27 cellular contexts compared by ENCODE assay signal in the genomic region with DNA sequence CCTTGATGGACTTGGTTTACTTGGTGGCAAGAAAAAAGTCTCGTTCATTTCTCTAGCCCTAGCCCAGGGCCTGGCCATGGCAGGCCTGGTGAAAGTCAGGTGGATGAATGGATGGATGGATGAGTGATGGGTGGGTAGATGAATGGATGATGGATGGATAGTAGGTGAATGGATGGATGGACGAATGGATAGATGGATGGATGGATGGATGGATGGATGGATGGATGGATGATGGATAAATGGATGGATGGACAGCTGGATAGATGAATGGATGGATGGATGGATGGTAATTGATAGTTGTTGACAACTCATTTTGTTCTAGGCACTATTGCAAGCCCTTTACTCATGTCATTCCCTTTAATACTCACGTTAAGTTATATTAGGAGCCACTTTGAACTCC.
DNase-seq lines count a peak whose midpoint lies in the region; ATAC-seq, FAIRE-seq and TF ChIP-seq lines count a peak whose summit lies in the region.
"Had no signal": no experiment of that assay in that cellular context is flagged by ENCODE, and none has a peak within 500 bp of the region (broad histone marks: within the 10 kb centered on the region; RNA-seq: fewer than 3 reads in every experiment).

No MANE protein-coding gene starts in this region.

- no peak overlapping the region for H3K4me3 ChIP-seq in BLaER1
- H3K4me3 ChIP-seq in PC-9, result no peak overlapping the region
- no peak overlapping the region for H3K4me3 ChIP-seq in H1 (ENCODE audit: extremely low read depth in 1 of 4, insufficient read depth in 2 of 4, low read depth in 3 of 4, low read length in 4 of 4)
- H3K4me3 ChIP-seq in Karpas-422 (ENCODE audit: low read length), result no peak overlapping the region
- no peak overlapping the region for H3K4me3 ChIP-seq in psoas muscle
- H3K4me3 ChIP-seq: A549, GM12878 had no signal

- H3K27ac ChIP-seq in BLaER1 (no peak overlapping the region), PC-9 (peak overlapping the region; percentile 87), H1 (ENCODE audit: low read depth, low read length) (no peak overlapping the region), Karpas-422 (ENCODE audit: low read length) (no peak overlapping the region), psoas muscle (no peak overlapping the region)
- H3K27ac ChIP-seq: 22Rv1, A549 had no signal

- TF ChIP-seq POLR2A in H1 (IDR thresholded peaks at IDR 0.05; ENCODE audit: control extremely low read depth in 1 of 2, low read depth in 2 of 2, low read length in 2 of 2), result no peak

- TF ChIP-seq CTCF in PC-9 (conservative IDR thresholded peaks at IDR 0.05) (no peak), H1 (IDR thresholded peaks at IDR 0.05; ENCODE audit: control extremely low read depth in 1 of 3, insufficient read depth in 1 of 3, low read depth in 1 of 3, low read length in 3 of 3) (no peak), nephron progenitor cell (IDR thresholded peaks at IDR 0.05) (no peak), psoas muscle (IDR thresholded peaks at IDR 0.05) (no peak), chondrocyte (IDR thresholded peaks at IDR 0.05) (no peak)

- TF ChIP-seq RAD21 in H1 (IDR thresholded peaks at IDR 0.05 in 1 of 2, conservative IDR thresholded peaks at IDR 0.05 in 1 of 2; ENCODE audit: low read depth in 2 of 2, low read length in 2 of 2), result no peak

- H3K79me1 ChIP-seq in H1 (ENCODE audit: low read depth, low read length), result no peaks in the 10 kb centered on the region

- peaks cover 74% of the 10 kb centered on the region for H3K27me3 Mint-ChIP-seq in nephron progenitor cell (ENCODE audit: low read depth, poor library complexity)
- peaks cover 60% of the 10 kb centered on the region for H3K27me3 Mint-ChIP-seq in chondrocyte (ENCODE audit: low read depth)

- H4K8ac ChIP-seq in H1 (ENCODE audit: extremely low read depth, insufficient read depth, low read length), result no peak overlapping the region

- H3K14ac ChIP-seq in H1 (ENCODE audit: insufficient read length), result no peak overlapping the region

- H3K23ac ChIP-seq in H1 (ENCODE audit: insufficient read length), result no peak overlapping the region

- H3K27me3 ChIP-seq in BLaER1 (no peaks in the 10 kb centered on the region), PC-9 (ENCODE audit: insufficient read depth, low read depth) (no peaks in the 10 kb centered on the region), H1 (replicated peaks in 1 of 4; ENCODE audit: control insufficient read depth in 3 of 4, extremely low read depth in 1 of 4, insufficient read depth in 3 of 4, low read length in 3 of 4) (peaks cover 0 to 22% (median 14%) of the 10 kb centered on the region in 4 experiments; a peak in 6 of 7 replicates), Karpas-422 (ENCODE audit: low read length) (no peaks in the 10 kb centered on the region), psoas muscle (ENCODE audit: insufficient read depth in 3 of 3, low read length in 2 of 3) (peaks cover 0 to 9% (median 1%) of the 10 kb centered on the region in 3 donors)

- no TSS peak for BruUV-seq in PC-9 (replicated peaks; lab: Mats Ljungman, UMichigan)

- no peaks in the 10 kb centered on the region for H4K20me1 ChIP-seq in BLaER1
- no peaks in the 10 kb centered on the region for H4K20me1 ChIP-seq in PC-9 (ENCODE audit: insufficient read depth)
- peaks cover 0 to 2% of the 10 kb centered on the region in 2 experiments for H4K20me1 ChIP-seq in H1 (replicated peaks in 1 of 2; ENCODE audit: control insufficient read depth in 1 of 2, insufficient read depth in 2 of 2, low read length in 2 of 2)
- no peaks in the 10 kb centered on the region for H4K20me1 ChIP-seq in Karpas-422 (ENCODE audit: insufficient read depth, low read depth, low read length)

- H3K18ac ChIP-seq in H1 (ENCODE audit: extremely low read depth, low read length), result no peak overlapping the region

- no peak for ATAC-seq in psoas muscle
- ATAC-seq: A549, GM12878 had no signal

- H3K36me3 Mint-ChIP-seq in nephron progenitor cell (ENCODE audit: low read depth), result no peaks in the 10 kb centered on the region
- peaks cover 11% of the 10 kb centered on the region for H3K36me3 Mint-ChIP-seq in chondrocyte (ENCODE audit: low read depth)
- H3K36me3 Mint-ChIP-seq: CD14-positive monocyte; CD4-positive, CD25-positive, alpha-beta regulatory T cell; CD8-positive, alpha-beta memory T cell had no signal

- CTCF ChIA-PET in PC-9 (lab: Charles Lee), result interaction anchor here (0.5 kb wide), 1 partner anchor 339 kb away, joined by 3 read pairs; no protein-coding TSS in a partner anchor
- CTCF ChIA-PET in H1 (lab: Charles Lee; ENCODE audit: partially characterized antibody), result interaction anchor here (0.5 to 1.2 kb wide), 4 partner anchors 32 to 184 kb away, joined by 3 read pairs; no protein-coding TSS in a partner anchor

- H3K4me3 Mint-ChIP-seq in nephron progenitor cell, result no peak overlapping the region
- H3K4me3 Mint-ChIP-seq in chondrocyte (ENCODE audit: unreplicated experiment), result no peak overlapping the region
- H3K4me3 Mint-ChIP-seq: B cell; CD14-positive monocyte; CD4-positive, alpha-beta memory T cell; CD4-positive, CD25-positive, alpha-beta regulatory T cell; CD8-positive, alpha-beta memory T cell had no signal

- H2AFZ ChIP-seq in PC-9 (no peak overlapping the region), H1 (ENCODE audit: low read length) (no peak overlapping the region), Karpas-422 (ENCODE audit: low read length) (no peak overlapping the region)

- no peak overlapping the region for H3K4ac ChIP-seq in H1 (replicated peaks; ENCODE audit: insufficient read length, low read depth, low read length)

- H3K4me1 Mint-ChIP-seq in nephron progenitor cell, result peaks cover 2% of the 10 kb centered on the region
- no peaks in the 10 kb centered on the region for H3K4me1 Mint-ChIP-seq in chondrocyte (ENCODE audit: low read depth)
- H3K4me1 Mint-ChIP-seq: B cell; CD14-positive monocyte; CD4-positive, alpha-beta memory T cell; CD4-positive, CD25-positive, alpha-beta regulatory T cell; CD8-positive, alpha-beta memory T cell had no signal

- H2AK5ac ChIP-seq in H1 (ENCODE audit: low read depth, low read length), result no peak overlapping the region

- no peak overlapping the region for H3K9ac ChIP-seq in BLaER1
- H3K9ac ChIP-seq in H1 (replicated peaks in 1 of 4; ENCODE audit: extremely low read depth in 1 of 4, low read depth in 3 of 4, low read length in 3 of 4), result no peak overlapping the region
- H3K9ac ChIP-seq in Karpas-422 (ENCODE audit: low read length), result no peak overlapping the region

- no peak overlapping the region for H4K5ac ChIP-seq in H1 (ENCODE audit: insufficient read length, low read depth, low read length)

- 87 to 100% methylated on average over 1 to 3 of the region's 3 CpGs for WGBS in H1 (ENCODE audit: extremely low coverage in 1 of 2, insufficient coverage in 1 of 2, insufficient read length in 1 of 2, insufficient replicate concordance in 2 of 2, low coverage in 1 of 2, low lambda C conversion rate in 2 of 2, missing lambda C conversion rate in 1 of 2), 2 experiments
- 85 to 88% (median 85%) methylated on average over 3 of the region's 3 CpGs for WGBS in psoas muscle, 3 donors

- H3K9me2 ChIP-seq in PC-9 (ENCODE audit: insufficient read depth) (no peaks in the 10 kb centered on the region), Karpas-422 (replicated peaks; ENCODE audit: insufficient read depth, low read length) (no peaks in the 10 kb centered on the region)

- no peak for FAIRE-seq in H1 (lab: Jason Lieb, UNC)
- FAIRE-seq: A549, GM12878, GM12892, GM18507 had no signal

- H3K9me3 Mint-ChIP-seq in nephron progenitor cell (peaks cover 23% of the 10 kb centered on the region), chondrocyte (ENCODE audit: low read depth) (peaks cover 8% of the 10 kb centered on the region)

- POLR2A ChIA-PET in PC-9 (lab: Charles Lee; ENCODE audit: unreplicated experiment), result no interaction called here
- POLR2A ChIA-PET in H1 (lab: Charles Lee; ENCODE audit: partially characterized antibody), result no interaction called here

- H3K36me3 ChIP-seq in BLaER1 (no peaks in the 10 kb centered on the region), PC-9 (ENCODE audit: low read depth) (no peaks in the 10 kb centered on the region), H1 (ENCODE audit: control insufficient read depth in 2 of 4, insufficient read depth in 4 of 4, low read length in 3 of 4) (no peaks in the 10 kb centered on the region), Karpas-422 (ENCODE audit: insufficient read depth, low read length) (no peaks in the 10 kb centered on the region), psoas muscle (ENCODE audit: insufficient read depth in 1 of 2, low read depth in 1 of 2) (no peaks in the 10 kb centered on the region)

- DNase-seq in PC-9 (no peak), H1 (ENCODE audit: low read depth in 1 of 2, low spot score in 2 of 2) (no peak), nephron progenitor cell (no peak), Karpas-422 (no peak), psoas muscle (no peak), chondrocyte (ENCODE audit: low spot score) (no peak), NCI-H2081 (lab: John Stamatoyannopoulos, UW) (no peak)
- DNase-seq: AML-193; C1 segment of cervical spinal cord; CD4-positive, alpha-beta memory T cell; CD4-positive, CD25-positive, alpha-beta regulatory T cell; CD8-positive, alpha-beta memory T cell; DMS 273 treated with DMSO at 0.1 percent for 48 hours; DMS153; DMS53; DMS79; DND-41; EL; GDM1 had no signal

- peaks cover 60% of the 10 kb centered on the region for H3K4me1 ChIP-seq in BLaER1
- peaks cover 68% of the 10 kb centered on the region for H3K4me1 ChIP-seq in PC-9 (replicated peaks; ENCODE audit: insufficient read depth)
- H3K4me1 ChIP-seq in H1 (replicated peaks in 1 of 4; ENCODE audit: control insufficient read depth in 3 of 4, insufficient read depth in 4 of 4, low read length in 3 of 4), result no peaks in the 10 kb centered on the region; a peak in 1 of 7 replicates
- H3K4me1 ChIP-seq in Karpas-422 (ENCODE audit: low read length), result no peaks in the 10 kb centered on the region
- H3K4me1 ChIP-seq in psoas muscle, result no peaks in the 10 kb centered on the region
- H3K4me1 ChIP-seq: A549 had no signal

- peaks cover 3% of the 10 kb centered on the region; the same call in 1 of the 2 replicates for H3K23me2 ChIP-seq in H1 (ENCODE audit: low read depth, low read length)

- no peak overlapping the region for H2BK120ac ChIP-seq in H1 (replicated peaks; ENCODE audit: low read depth, low read length)

- intact Hi-C loops in PC-9 (cut with micrococcal nuclease; ENCODE audit: unreplicated experiment) (no loop called here), psoas muscle (cut with DNase I) (no loop called here)

- no peak overlapping the region for H2BK5ac ChIP-seq in H1 (ENCODE audit: low read depth, low read length)

- H3K4me2 ChIP-seq in BLaER1 (peak overlapping the region; percentile 49; the same call in 1 of the 2 replicates), PC-9 (peak overlapping the region; percentile 70), H1 (ENCODE audit: insufficient read depth in 1 of 2, low read depth in 2 of 2, low read length in 2 of 2) (no peak overlapping the region), Karpas-422 (ENCODE audit: low read depth, low read length, poor library complexity, severe bottlenecking) (no peak overlapping the region)
- H3K4me2 ChIP-seq: A549 had no signal

- H3K79me2 ChIP-seq in PC-9 (ENCODE audit: low read depth) (no peaks in the 10 kb centered on the region), H1 (ENCODE audit: control insufficient read depth in 1 of 2, insufficient read depth in 2 of 2, low read length in 2 of 2) (no peaks in the 10 kb centered on the region), Karpas-422 (ENCODE audit: low read length) (no peaks in the 10 kb centered on the region)

- peaks cover 11% of the 10 kb centered on the region for H3K9me3 ChIP-seq in BLaER1
- H3K9me3 ChIP-seq in PC-9 (ENCODE audit: insufficient read depth, low read depth), result peaks cover 7% of the 10 kb centered on the region; the same call in 1 of the 2 replicates
- no peaks in the 10 kb centered on the region for H3K9me3 ChIP-seq in H1 (ENCODE audit: insufficient read depth in 2 of 2, low read depth in 1 of 2, low read length in 1 of 2)
- H3K9me3 ChIP-seq in Karpas-422 (ENCODE audit: low read length), result no peaks in the 10 kb centered on the region
- no peaks in the 10 kb centered on the region for H3K9me3 ChIP-seq in psoas muscle

- H2BK15ac ChIP-seq in H1 (ENCODE audit: low read length), result no peak overlapping the region

- H3K56ac ChIP-seq in H1 (replicated peaks; ENCODE audit: insufficient read length, low read depth, low read length), result peak overlapping the region; percentile 22

- H4K91ac ChIP-seq in H1 (replicated peaks; ENCODE audit: insufficient read length, low read length), result no peak overlapping the region

- no peak for TF ChIP-seq EP300 in H1 (IDR thresholded peaks at IDR 0.05; ENCODE audit: borderline replicate concordance in 1 of 2, low read depth in 2 of 2, low read length in 2 of 2)

- H2BK20ac ChIP-seq in H1 (ENCODE audit: low read length), result no peak overlapping the region

- no peak overlapping the region for H2BK12ac ChIP-seq in H1 (ENCODE audit: low read depth, low read length)

- H3F3A ChIP-seq in PC-9 (ENCODE audit: insufficient read depth, low read depth), result peaks cover 51% of the 10 kb centered on the region

- H3K27ac Mint-ChIP-seq in nephron progenitor cell (peak overlapping the region; percentile 1), chondrocyte (ENCODE audit: unreplicated experiment) (no peak overlapping the region)
- H3K27ac Mint-ChIP-seq: B cell; CD4-positive, alpha-beta memory T cell; CD4-positive, CD25-positive, alpha-beta regulatory T cell; CD8-positive, alpha-beta memory T cell had no signal

Comparison
In these comparisons a context has a peak if more than half of its experiments do, and no peak if none do; other contexts are left out.
1. H3K4me2 ChIP-seq: peak in BLaER1 (single experiment) and PC-9 (single experiment); none in H1 (0 of 2) and Karpas-422 (single experiment).